7 cellular contexts compared by ENCODE assay signal in genomic region chr17:62524077-62524476, GRCh38. TPM values are rescaled to one million over a fixed set of nuclear protein-coding genes. Genes with fewer than 3 reads are reported as not detected.
A peak's percentile ranks its signal among the peaks of the same experiment; 100 is the strongest.
DNase-seq lines count a peak whose midpoint lies in the region; ATAC-seq, FAIRE-seq and TF ChIP-seq lines count a peak whose summit lies in the region.
"Not testable (repeated sequence)": the region's sequence is repeated elsewhere in the genome, so short reads cannot be mapped to it uniquely, and the experiment has no call there.

No MANE protein-coding gene starts in this region.

- not testable (repeated sequence) for H3K9me3 ChIP-seq in RWPE2 (ENCODE audit: severe bottlenecking); body of pancreas; left lung; lung (ENCODE audit: control insufficient read depth in 2 of 2, insufficient read depth in 1 of 2, low read length in 1 of 2); stomach

- TF ChIP-seq POLR2A in body of pancreas (IDR thresholded peaks at IDR 0.05); stomach (IDR thresholded peaks at IDR 0.05): not testable (repeated sequence)

- intact Hi-C loops in body of pancreas (cut with DNase I); left lung (cut with DNase I); stomach (cut with DNase I; ENCODE audit: low total_unique reads): not testable (repeated sequence)

- in situ Hi-C loops in G401 (cut with HindIII; ENCODE audit: low sequenced_read_pairs), result not testable (repeated sequence)

- not testable (repeated sequence) for H3K27ac ChIP-seq in RWPE2 (ENCODE audit: poor library complexity, severe bottlenecking); body of pancreas; left lung; lung (ENCODE audit: low read depth in 1 of 2, low read length in 1 of 2); stomach

- ATAC-seq in RWPE2 (ENCODE audit: low read depth) (peak; percentile 64; the same call in 2 of the 3 replicates), body of pancreas (peak; percentile 48), left lung (peak; percentile 80), lung (ENCODE audit: insufficient read depth, low FRiP score) (peak; percentile 53)

- peaks cover 11% of the 10 kb centered on the region; the same call in 1 of the 2 replicates for H3K36me3 ChIP-seq in RWPE2 (ENCODE audit: low read depth)
- not testable (repeated sequence) for H3K36me3 ChIP-seq in body of pancreas (replicated peaks in 1 of 2; ENCODE audit: insufficient read depth in 1 of 2, low read depth in 2 of 2); bronchial epithelial cell (ENCODE audit: control insufficient read depth, insufficient read depth, low read length); lung (ENCODE audit: control insufficient read depth in 2 of 2, insufficient read depth in 2 of 2, low read length in 2 of 2)
- peaks cover 0 to 57% of the 10 kb centered on the region in 2 donors for H3K36me3 ChIP-seq in left lung
- H3K36me3 ChIP-seq in stomach, result peaks cover 10 to 60% (median 58%) of the 10 kb centered on the region in 4 donors

- H3K4me1 ChIP-seq in RWPE2 (ENCODE audit: insufficient read depth, poor library complexity, severe bottlenecking); body of pancreas; left lung; lung (ENCODE audit: control insufficient read depth in 2 of 2, insufficient read depth in 2 of 2, low read length in 2 of 2); stomach: not testable (repeated sequence)

- H3K27me3 ChIP-seq in RWPE2 (ENCODE audit: insufficient read depth, poor library complexity, severe bottlenecking); body of pancreas; bronchial epithelial cell (ENCODE audit: control insufficient read depth, insufficient read depth, low read length); left lung; lung (ENCODE audit: control insufficient read depth, insufficient read depth); stomach: not testable (repeated sequence)

- FAIRE-seq in bronchial epithelial cell (lab: Jason Lieb, UNC), result not testable (repeated sequence)

- H3K4me3 ChIP-seq in RWPE2 (ENCODE audit: severe bottlenecking); body of pancreas; bronchial epithelial cell (ENCODE audit: low read depth, low read length); left lung; lung; stomach: not testable (repeated sequence)

- TF ChIP-seq CTCF in RWPE2 (IDR thresholded peaks at IDR 0.05; ENCODE audit: poor library complexity, severe bottlenecking); body of pancreas (IDR thresholded peaks at IDR 0.05); bronchial epithelial cell (IDR thresholded peaks at IDR 0.05; ENCODE audit: insufficient read depth, low read length, severe bottlenecking); left lung (IDR thresholded peaks at IDR 0.05); lung (IDR thresholded peaks at IDR 0.05; ENCODE audit: control extremely low read depth, extremely low read depth); stomach (IDR thresholded peaks at IDR 0.05): not testable (repeated sequence)

- DNase-seq in G401 (ENCODE audit: low spot score) (peak; percentile 10), body of pancreas (peak; percentile 33 to 69 (median 40)), bronchial epithelial cell (ENCODE audit: low read depth) (peak; percentile 4), stomach (peak; percentile 67)
- DNase-seq in RWPE2 (ENCODE audit: low spot score); left lung; lung (ENCODE audit: low spot score): not testable (repeated sequence)

- WGBS in body of pancreas, 2 donors, result 0 to 7% methylated on average over 6 of the region's 6 CpGs
- WGBS in lung, 2 donors, result 72 to 96% methylated on average over 6 of the region's 6 CpGs
- 28 to 72% (median 39%) methylated on average over 2 to 6 of the region's 6 CpGs for WGBS in stomach, 5 donors

- not testable (repeated sequence) for TF ChIP-seq EP300 in stomach (IDR thresholded peaks at IDR 0.05)

RNA-seq across cellular contexts. Expression of gene TLK2, which starts 45.5 kb away (rescaled TPM):
- 22.0 and 31.6 TPM in 2 replicates for total RNA-seq in G401 (2014; rRNA removed; shearing (Covaris generic))
- total RNA-seq in body of pancreas, result 10 to 100 TPM; 20.8 to 54.1 TPM
- 37.4 and 40.6 TPM in 2 replicates for total RNA-seq in bronchial epithelial cell
- 10 to 100 TPM; 32.2 to 34.7 TPM for total RNA-seq in left lung
- total RNA-seq in lung, result 10 to 100 TPM; 31.0 to 87.7 TPM
- polyA plus RNA-seq in lung, result 10 to 100 TPM; 11.6 to 20.9 TPM
- 10 to 100 TPM; 14.6 to 75.3 (median 38.2) TPM for total RNA-seq in stomach
- 10 to 100 TPM in 2 of 3 donors, 1 to 10 TPM in 1; 8.6 to 14.1 (median 12.0) TPM for polyA plus RNA-seq in stomach
